33 cellular contexts compared by ENCODE assay signal in genomic region chr3:136262559-136262958, GRCh38. TPM values are rescaled to one million over a fixed set of nuclear protein-coding genes. Genes with fewer than 3 reads are reported as not detected.
A peak's percentile ranks its signal among the peaks of the same experiment; 100 is the strongest.
DNase-seq lines count a peak whose midpoint lies in the region; ATAC-seq, FAIRE-seq and TF ChIP-seq lines count a peak whose summit lies in the region.
"Had no signal": no experiment of that assay in that cellular context is flagged by ENCODE, and none has a peak within 500 bp of the region (broad histone marks: within the 10 kb centered on the region; RNA-seq: fewer than 3 reads in every experiment).

No MANE protein-coding gene starts in this region.

- H3K27me3 Mint-ChIP-seq in T-helper 17 cell = no peaks in the 10 kb centered on the region
- no peaks in the 10 kb centered on the region for H3K27me3 Mint-ChIP-seq in naive thymus-derived CD8-positive, alpha-beta T cell
- H3K27me3 Mint-ChIP-seq: activated naive CD8-positive, alpha-beta T cell treated with anti-CD3 and anti-CD28 coated beads, Interleukin-2, amount 50 U/mL, for 24 hours; central memory CD8-positive, alpha-beta T cell; dendritic cell treated with granulocyte-macrophage colony-stimulating factor and Interleukin-4, amounts not matched to agents 40 ng/mL and 50 ng/mL, for 4 days; memory B cell; type B pancreatic cell had no signal

- POLR2A ChIA-PET in naive thymus-derived CD8-positive, alpha-beta T cell (lab: Charles Lee) = no interaction called here

- no peak for TF ChIP-seq CTCF in left ventricle myocardium inferior (IDR thresholded peaks at IDR 0.05; ENCODE audit: borderline replicate concordance)

- intact Hi-C loops in left ventricle myocardium inferior (cut with micrococcal nuclease) = no loop called here
- intact Hi-C loops in posterior vena cava (cut with DNase I) = no loop called here

- H3K4me1 ChIP-seq in left ventricle myocardium inferior = peaks cover 4% of the 10 kb centered on the region
- H3K4me1 ChIP-seq: esophagus squamous epithelium, prostate gland, sigmoid colon had no signal

- H3K9me3 ChIP-seq in T-helper 17 cell (ENCODE audit: control insufficient read depth, low read length, poor library complexity, severe bottlenecking) = no peaks in the 10 kb centered on the region
- H3K9me3 ChIP-seq in left ventricle myocardium inferior (replicated peaks) = no peaks in the 10 kb centered on the region
- H3K9me3 ChIP-seq: esophagus squamous epithelium, neutrophil, prostate gland, sigmoid colon had no signal

- peak overlapping the region; percentile 80 for H3K27ac Mint-ChIP-seq in T-helper 17 cell
- peak overlapping the region in 2 of 10 donors; percentile 2 to 37 for H3K27ac Mint-ChIP-seq in naive thymus-derived CD8-positive, alpha-beta T cell
- H3K27ac Mint-ChIP-seq: activated naive CD8-positive, alpha-beta T cell treated with anti-CD3 and anti-CD28 coated beads, Interleukin-2, amount 50 U/mL, for 24 hours; dendritic cell treated with granulocyte-macrophage colony-stimulating factor and Interleukin-4, amounts not matched to agents 40 ng/mL and 50 ng/mL, for 4 days; memory B cell; type B pancreatic cell had no signal

- peaks cover 88% of the 10 kb centered on the region for H3K36me3 ChIP-seq in left ventricle myocardium inferior
- H3K36me3 ChIP-seq: neutrophil, prostate gland had no signal

- H3K4me1 Mint-ChIP-seq in T-helper 17 cell = peaks cover 11% of the 10 kb centered on the region
- peaks cover 0 to 5% (median 2%) of the 10 kb centered on the region in 4 donors for H3K4me1 Mint-ChIP-seq in naive thymus-derived CD8-positive, alpha-beta T cell
- H3K4me1 Mint-ChIP-seq: activated naive CD8-positive, alpha-beta T cell treated with anti-CD3 and anti-CD28 coated beads, Interleukin-2, amount 50 U/mL, for 24 hours had no signal

- peak; percentile 14 for FAIRE-seq in GM19239 (lab: Jason Lieb, UNC)

- H3K4me3 ChIP-seq in left ventricle myocardium inferior = no peak overlapping the region
- H3K4me3 ChIP-seq: esophagus squamous epithelium, hepatocyte, prostate gland, sigmoid colon had no signal

- H3K27ac ChIP-seq in left ventricle myocardium inferior (replicated peaks) = peak overlapping the region; percentile 52
- H3K27ac ChIP-seq: esophagus squamous epithelium, hepatocyte, neutrophil, prostate gland, sigmoid colon, WERI-Rb-1 had no signal

- H3K4me3 Mint-ChIP-seq in T-helper 17 cell = no peak overlapping the region
- H3K4me3 Mint-ChIP-seq in naive thymus-derived CD8-positive, alpha-beta T cell = no peak overlapping the region
- H3K4me3 Mint-ChIP-seq: activated naive CD8-positive, alpha-beta T cell treated with anti-CD3 and anti-CD28 coated beads, Interleukin-2, amount 50 U/mL, for 24 hours; central memory CD8-positive, alpha-beta T cell; dendritic cell treated with granulocyte-macrophage colony-stimulating factor and Interleukin-4, amounts not matched to agents 40 ng/mL and 50 ng/mL, for 4 days; memory B cell; type B pancreatic cell had no signal

- H3K9me3 Mint-ChIP-seq in naive thymus-derived CD8-positive, alpha-beta T cell = no peaks in the 10 kb centered on the region
- H3K9me3 Mint-ChIP-seq: activated naive CD8-positive, alpha-beta T cell treated with anti-CD3 and anti-CD28 coated beads, Interleukin-2, amount 50 U/mL, for 24 hours; central memory CD8-positive, alpha-beta T cell; dendritic cell treated with granulocyte-macrophage colony-stimulating factor and Interleukin-4, amounts not matched to agents 40 ng/mL and 50 ng/mL, for 4 days; memory B cell; type B pancreatic cell had no signal

- no peaks in the 10 kb centered on the region for H3K27me3 ChIP-seq in left ventricle myocardium inferior (ENCODE audit: low read depth)
- H3K27me3 ChIP-seq: esophagus squamous epithelium, hepatocyte, neutrophil, sigmoid colon had no signal

- peaks cover 14% of the 10 kb centered on the region for H3K36me3 Mint-ChIP-seq in T-helper 17 cell (ENCODE audit: low read depth)
- H3K36me3 Mint-ChIP-seq in naive thymus-derived CD8-positive, alpha-beta T cell = peaks cover 16 to 89% (median 40%) of the 10 kb centered on the region in 3 donors

- ATAC-seq in T-helper 17 cell (no peak), HG02938 (IDR thresholded peaks at IDR 0.05; ENCODE audit: unreplicated experiment) (no peak)
- no peak for ATAC-seq in naive thymus-derived CD8-positive, alpha-beta T cell
- ATAC-seq: activated naive CD8-positive, alpha-beta T cell treated with anti-CD3 and anti-CD28 coated beads, Interleukin-2, amount 50 U/mL, for 24 hours; HCT116 had no signal

- DNase-seq in GM19239 (ENCODE audit: insufficient read length, low spot score) = no peak
- no peak for DNase-seq in T-helper 17 cell
- DNase-seq in left ventricle myocardium inferior = no peak
- peak; percentile 72 for DNase-seq in pons (ENCODE audit: low spot score)
- no peak for DNase-seq in posterior vena cava (ENCODE audit: low spot score)
- no peak for DNase-seq in naive thymus-derived CD8-positive, alpha-beta T cell
- DNase-seq: activated CD4-positive, alpha-beta T cell treated with anti-CD3 and anti-CD28 coated beads for 48 hours; activated naive CD4-positive, alpha-beta T cell; activated naive CD8-positive, alpha-beta T cell treated with anti-CD3 and anti-CD28 coated beads, Interleukin-2, amount 50 U/mL, for 24 hours; activated T-cell treated with anti-CD3 and anti-CD28 coated beads, Interleukin-2, amount 50 U/mL, for 48 hours; COR-L47; DMS53; esophagus squamous epithelium; foreskin melanocyte; IMR-90; MV-4-11; NCI-H1436; NCI-H2107; NCI-H446; NCI-H748 treated with DMSO at 0.1 percent for 48 hours; RPMI8226; sigmoid colon; stimulated activated CD4-positive, alpha-beta T cell treated with anti-CD3 and anti-CD28 coated beads, Interleukin-4, amount 100 ng/mL, for 1 hour; WERI-Rb-1 had no signal

RNA-seq across cellular contexts. Expression of gene PCCB, which starts 12.4 kb away (rescaled TPM):
- total RNA-seq in T-helper 17 cell (10 to 100 TPM; 13.0 to 13.3 TPM), left ventricle myocardium inferior (106 TPM), posterior vena cava (10 to 100 TPM; 22.3 to 23.7 TPM)
- 10 to 100 TPM; 14.7 to 18.5 TPM for total RNA-seq in naive thymus-derived CD8-positive, alpha-beta T cell
- 10 to 100 TPM; 30.2 to 42.5 (median 39.1) TPM for polyA plus RNA-seq in naive thymus-derived CD8-positive, alpha-beta T cell
